ENCODE assay signal across 8 cellular contexts in genomic region chr3:169863458-169863899, GRCh38. TPM values are rescaled to one million over a fixed set of nuclear protein-coding genes. Genes with fewer than 3 reads are reported as not detected.
A peak's percentile ranks its signal among the peaks of the same experiment; 100 is the strongest.
DNase-seq lines count a peak whose midpoint lies in the region; ATAC-seq, FAIRE-seq and TF ChIP-seq lines count a peak whose summit lies in the region.

No MANE protein-coding gene starts in this region.

- DNase-seq in D721Med (ENCODE audit: insufficient read length, low spot score), result no peak
- peak; percentile 87 for DNase-seq in MM.1S
- peak; percentile 62 for DNase-seq in SK-N-MC (ENCODE audit: low read depth, low spot score)
- peak; percentile 66 to 68 for DNase-seq in activated naive CD4-positive, alpha-beta T cell treated with anti-CD3 and anti-CD28 coated beads, Interleukin-2, amount 50 U/mL, for 72 hours (ENCODE audit: low spot score in 2 of 2)
- peak; percentile 50 for DNase-seq in Right ventricle myocardium superior
- peak; percentile 72 for DNase-seq in putamen (ENCODE audit: low spot score)
- DNase-seq in T1000 (lab: John Stamatoyannopoulos, UW), result no peak

- H3K27me3 ChIP-seq in MM.1S (replicated peaks; ENCODE audit: insufficient read depth, low read length), result 0 out of 2 replicates have a peak, but pooled peaks cover 2% of the 10 kb centered on the region

- H3K27ac Mint-ChIP-seq in activated naive CD4-positive, alpha-beta T cell treated with anti-CD3 and anti-CD28 coated beads, Interleukin-2, amount 50 U/mL, for 72 hours, result no peak overlapping the region

- ATAC-seq in GM21723 (IDR thresholded peaks at IDR 0.05; ENCODE audit: unreplicated experiment), result peak; percentile 77
- ATAC-seq in activated naive CD4-positive, alpha-beta T cell treated with anti-CD3 and anti-CD28 coated beads, Interleukin-2, amount 50 U/mL, for 72 hours, result peak; percentile 59 to 79
- peak; percentile 90 for ATAC-seq in Right ventricle myocardium superior (ENCODE audit: poor library complexity)

- no peaks in the 10 kb centered on the region for H3K9me3 Mint-ChIP-seq in activated naive CD4-positive, alpha-beta T cell treated with anti-CD3 and anti-CD28 coated beads, Interleukin-2, amount 50 U/mL, for 72 hours

- H3K27ac ChIP-seq in MM.1S (ENCODE audit: low read length), result no peak overlapping the region
- no peak overlapping the region for H3K27ac ChIP-seq in SK-N-MC

- H3K4me2 ChIP-seq in MM.1S (ENCODE audit: low read depth, low read length), result peak overlapping the region; percentile 42; the same call in 1 of the 2 replicates

- peaks cover 10% of the 10 kb centered on the region for H3K4me1 ChIP-seq in MM.1S (ENCODE audit: low read length)

- H3K4me3 ChIP-seq in MM.1S (ENCODE audit: low read length) (no peak overlapping the region), SK-N-MC (no peak overlapping the region)

- TF ChIP-seq CTCF in D721Med (IDR thresholded peaks at IDR 0.05; ENCODE audit: insufficient read depth, missing control alignments) (peak; percentile 97), MM.1S (IDR thresholded peaks at IDR 0.05; ENCODE audit: low read length) (peak; percentile 99)

- intact Hi-C loops in Right ventricle myocardium superior (cut with DNase I), result loop anchor here (5.0 kb wide), 1 partner anchor 104 kb away; the partner anchor contains the start of gene SEC62

- H3K9me3 ChIP-seq in MM.1S (replicated peaks; ENCODE audit: insufficient read depth, low read length), result no peaks in the 10 kb centered on the region
- H3K9me3 ChIP-seq in SK-N-MC (ENCODE audit: low read depth, low read length), result no peaks in the 10 kb centered on the region

- no peaks in the 10 kb centered on the region for H4K20me1 ChIP-seq in MM.1S (ENCODE audit: insufficient read depth, low read length)

- H3K9me2 ChIP-seq in MM.1S (replicated peaks; ENCODE audit: insufficient read depth, low read length), result no peaks in the 10 kb centered on the region

- H3K36me3 ChIP-seq in MM.1S (replicated peaks; ENCODE audit: insufficient read depth, low read length) (no peaks in the 10 kb centered on the region), SK-N-MC (ENCODE audit: insufficient read depth, low read length) (no peaks in the 10 kb centered on the region)

- H2AFZ ChIP-seq in MM.1S (ENCODE audit: low read length), result no peak overlapping the region

- no peaks in the 10 kb centered on the region for H3K79me2 ChIP-seq in MM.1S (ENCODE audit: low read length)

- H3K36me3 Mint-ChIP-seq in activated naive CD4-positive, alpha-beta T cell treated with anti-CD3 and anti-CD28 coated beads, Interleukin-2, amount 50 U/mL, for 72 hours, result no peaks in the 10 kb centered on the region

- no peak overlapping the region for H3K9ac ChIP-seq in MM.1S (ENCODE audit: low read length)
- no peak overlapping the region for H3K9ac ChIP-seq in SK-N-MC (ENCODE audit: insufficient read length)

- no peaks in the 10 kb centered on the region for H3F3A ChIP-seq in MM.1S (ENCODE audit: insufficient read depth, low read length)

- FAIRE-seq in D721Med (lab: Jason Lieb, UNC), result no peak

RNA-seq across cellular contexts. Expression of gene LRRC31, which starts 6.3 kb away (rescaled TPM):
- not detected for total RNA-seq in activated naive CD4-positive, alpha-beta T cell treated with anti-CD3 and anti-CD28 coated beads, Interleukin-2, amount 50 U/mL, for 72 hours
- total RNA-seq in Right ventricle myocardium superior, result not detected

RNA-seq across cellular contexts. Expression of gene SAMD7, which starts 47.9 kb away (rescaled TPM):
- not detected for total RNA-seq in activated naive CD4-positive, alpha-beta T cell treated with anti-CD3 and anti-CD28 coated beads, Interleukin-2, amount 50 U/mL, for 72 hours
- total RNA-seq in Right ventricle myocardium superior, result not detected

RNA-seq across cellular contexts. Expression of gene LRRC34, which starts 50.8 kb away (rescaled TPM):
- total RNA-seq in activated naive CD4-positive, alpha-beta T cell treated with anti-CD3 and anti-CD28 coated beads, Interleukin-2, amount 50 U/mL, for 72 hours, result 1 to 10 TPM; 2.1 to 3.2 TPM
- 2.0 TPM for total RNA-seq in Right ventricle myocardium superior

RNA-seq across cellular contexts. Expression of gene LRRIQ4, which starts 50.8 kb away (rescaled TPM):
- under 1 TPM; 0.21 to 0.32 TPM for total RNA-seq in activated naive CD4-positive, alpha-beta T cell treated with anti-CD3 and anti-CD28 coated beads, Interleukin-2, amount 50 U/mL, for 72 hours
- total RNA-seq in Right ventricle myocardium superior, result not detected

Comparison
In these comparisons a context has a peak if more than half of its experiments do, and no peak if none do; other contexts are left out.
1. DNase-seq: peak in MM.1S (single experiment), SK-N-MC (single experiment), activated naive CD4-positive, alpha-beta T cell treated with anti-CD3 and anti-CD28 coated beads, Interleukin-2, amount 50 U/mL, for 72 hours (2 of 2), Right ventricle myocardium superior (single experiment) and putamen (single experiment); none in D721Med (single experiment) and T1000 (single experiment).
2. Peak in every context shown above with its lines, with median percentiles within 50 percentile points of each other: ATAC-seq.